ENCODE assay signal across 10 cellular contexts in the genomic region with DNA sequence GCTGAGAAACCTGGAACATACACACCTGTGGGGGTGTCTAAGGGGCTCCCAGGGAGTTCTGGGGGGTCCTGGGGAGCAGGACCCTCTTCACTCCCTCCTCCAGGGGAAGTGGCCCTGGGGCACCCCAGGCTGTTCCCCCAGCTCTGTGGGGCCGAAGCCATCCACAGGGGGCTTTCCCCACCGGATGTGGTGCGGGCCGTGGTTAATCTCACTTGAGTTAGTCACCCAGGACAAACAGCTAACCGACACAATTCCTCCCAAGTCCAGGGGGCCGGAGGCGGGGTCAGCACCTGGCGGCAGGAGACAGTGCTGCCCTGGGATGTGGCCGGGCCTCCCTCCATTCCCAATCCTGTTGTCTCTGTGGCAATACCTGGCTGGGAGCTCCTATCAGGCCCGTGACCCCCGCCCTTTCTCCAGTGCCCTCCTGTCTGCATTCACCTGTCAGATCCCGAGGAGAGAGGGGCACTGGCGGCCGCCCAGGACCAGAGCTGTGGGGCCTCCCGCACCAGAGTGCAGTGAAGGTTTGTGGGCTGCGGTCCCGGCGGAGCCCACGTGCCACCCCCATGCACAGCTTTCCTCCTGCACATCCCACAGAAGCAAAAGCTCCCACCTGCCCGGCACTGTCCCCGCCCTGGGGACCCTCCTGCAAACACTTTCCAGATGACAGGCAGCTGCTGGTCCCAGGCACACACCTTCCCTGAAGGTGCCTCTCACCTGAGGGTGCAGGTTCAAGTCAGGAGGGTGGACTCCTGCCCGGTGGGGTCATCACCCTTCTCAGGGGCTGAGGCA. TPM values are rescaled to one million over a fixed set of nuclear protein-coding genes. Genes with fewer than 3 reads are reported as not detected.
DNase-seq lines count a peak whose midpoint lies in the region; ATAC-seq lines count a peak whose summit lies in the region.
"Had no signal": no experiment of that assay in that cellular context is flagged by ENCODE, and none has a peak within 500 bp of the region (broad histone marks: within the 10 kb centered on the region; RNA-seq: fewer than 3 reads in every experiment).

No MANE protein-coding gene starts in this region.

- DNase-seq in ELR (ENCODE audit: low read depth) (peak; percentile 90), HuH-7 (ENCODE audit: low spot score) (peak; percentile 19), naive B cell (no peak), SKM-1 (lab: John Stamatoyannopoulos, UW; ENCODE audit: unreplicated experiment) (no peak)
- peak; percentile 60 for DNase-seq in activated naive CD8-positive, alpha-beta T cell treated with anti-CD3 and anti-CD28 coated beads, Interleukin-2, amount 10 ng/mL, durations not matched to agents 7 days and 5 days
- DNase-seq in stimulated activated naive CD4-positive, alpha-beta T cell (lab: John Stamatoyannopoulos, UW) = no peak

- no peak overlapping the region for H3K27ac Mint-ChIP-seq in activated naive CD8-positive, alpha-beta T cell treated with anti-CD3 and anti-CD28 coated beads, Interleukin-2, amount 10 ng/mL, durations not matched to agents 7 days and 5 days
- peak overlapping the region in 1 of 6 donors; percentile 65 for H3K27ac Mint-ChIP-seq in naive B cell

- peaks cover 3% of the 10 kb centered on the region for H3K4me1 Mint-ChIP-seq in activated naive CD8-positive, alpha-beta T cell treated with anti-CD3 and anti-CD28 coated beads, Interleukin-2, amount 10 ng/mL, durations not matched to agents 7 days and 5 days
- peaks cover 0 to 4% (median 4%) of the 10 kb centered on the region in 3 donors for H3K4me1 Mint-ChIP-seq in naive B cell

- peak; percentile 40 for ATAC-seq in activated naive CD8-positive, alpha-beta T cell treated with anti-CD3 and anti-CD28 coated beads, Interleukin-2, amount 10 ng/mL, durations not matched to agents 7 days and 5 days (ENCODE audit: low read depth)
- peak; percentile 23 to 47 for ATAC-seq in naive B cell (ENCODE audit: low read depth in 2 of 2)
- no peak for ATAC-seq in GM18498 (IDR thresholded peaks at IDR 0.05; ENCODE audit: unreplicated experiment)
- no peak for ATAC-seq in GM21360 (IDR thresholded peaks at IDR 0.05; ENCODE audit: unreplicated experiment)

- no peak overlapping the region for H3K4me3 Mint-ChIP-seq in activated naive CD8-positive, alpha-beta T cell treated with anti-CD3 and anti-CD28 coated beads, Interleukin-2, amount 10 ng/mL, durations not matched to agents 7 days and 5 days
- no peak overlapping the region for H3K4me3 Mint-ChIP-seq in naive B cell

- POLR2A ChIA-PET in activated naive CD8-positive, alpha-beta T cell treated with anti-CD3 and anti-CD28 coated beads, Interleukin-2, amount 10 ng/mL, durations not matched to agents 7 days and 5 days (lab: Charles Lee) = no interaction called here

- H3K27me3 Mint-ChIP-seq in activated naive CD8-positive, alpha-beta T cell treated with anti-CD3 and anti-CD28 coated beads, Interleukin-2, amount 10 ng/mL, durations not matched to agents 7 days and 5 days = peaks cover 5% of the 10 kb centered on the region
- peaks cover 4 to 10% (median 9%) of the 10 kb centered on the region in 3 donors for H3K27me3 Mint-ChIP-seq in naive B cell

- peaks cover 4% of the 10 kb centered on the region for H3K9me3 Mint-ChIP-seq in activated naive CD8-positive, alpha-beta T cell treated with anti-CD3 and anti-CD28 coated beads, Interleukin-2, amount 10 ng/mL, durations not matched to agents 7 days and 5 days
- H3K9me3 Mint-ChIP-seq in naive B cell = peaks cover 0 to 1% (median 0%) of the 10 kb centered on the region in 7 donors

- no peaks in the 10 kb centered on the region for H3K36me3 Mint-ChIP-seq in activated naive CD8-positive, alpha-beta T cell treated with anti-CD3 and anti-CD28 coated beads, Interleukin-2, amount 10 ng/mL, durations not matched to agents 7 days and 5 days
- no peaks in the 10 kb centered on the region for H3K36me3 Mint-ChIP-seq in naive B cell

RNA-seq across cellular contexts. Expression of a gene that starts 5.2 kb away (rescaled TPM):
- total RNA-seq in activated naive CD8-positive, alpha-beta T cell treated with anti-CD3 and anti-CD28 coated beads, Interleukin-2, amount 10 ng/mL, durations not matched to agents 7 days and 5 days = not detected
- not detected for polyA plus RNA-seq in naive B cell (ENCODE audit: low read depth in 6 of 6)
- total RNA-seq: glomerular endothelial cell, suprapubic skin had no signal

Comparison
In these comparisons a context has a peak if more than half of its experiments do, and no peak if none do; other contexts are left out.
1. DNase-seq: peak in ELR (single experiment), HuH-7 (single experiment) and activated naive CD8-positive, alpha-beta T cell treated with anti-CD3 and anti-CD28 coated beads, Interleukin-2, amount 10 ng/mL, durations not matched to agents 7 days and 5 days (single experiment); none in naive B cell (single experiment), stimulated activated naive CD4-positive, alpha-beta T cell (0 of 6) and SKM-1 (single experiment).
2. ATAC-seq: peak in activated naive CD8-positive, alpha-beta T cell treated with anti-CD3 and anti-CD28 coated beads, Interleukin-2, amount 10 ng/mL, durations not matched to agents 7 days and 5 days (single experiment) and naive B cell (2 of 2); none in GM18498 (single experiment) and GM21360 (single experiment).